In the genomic region with DNA sequence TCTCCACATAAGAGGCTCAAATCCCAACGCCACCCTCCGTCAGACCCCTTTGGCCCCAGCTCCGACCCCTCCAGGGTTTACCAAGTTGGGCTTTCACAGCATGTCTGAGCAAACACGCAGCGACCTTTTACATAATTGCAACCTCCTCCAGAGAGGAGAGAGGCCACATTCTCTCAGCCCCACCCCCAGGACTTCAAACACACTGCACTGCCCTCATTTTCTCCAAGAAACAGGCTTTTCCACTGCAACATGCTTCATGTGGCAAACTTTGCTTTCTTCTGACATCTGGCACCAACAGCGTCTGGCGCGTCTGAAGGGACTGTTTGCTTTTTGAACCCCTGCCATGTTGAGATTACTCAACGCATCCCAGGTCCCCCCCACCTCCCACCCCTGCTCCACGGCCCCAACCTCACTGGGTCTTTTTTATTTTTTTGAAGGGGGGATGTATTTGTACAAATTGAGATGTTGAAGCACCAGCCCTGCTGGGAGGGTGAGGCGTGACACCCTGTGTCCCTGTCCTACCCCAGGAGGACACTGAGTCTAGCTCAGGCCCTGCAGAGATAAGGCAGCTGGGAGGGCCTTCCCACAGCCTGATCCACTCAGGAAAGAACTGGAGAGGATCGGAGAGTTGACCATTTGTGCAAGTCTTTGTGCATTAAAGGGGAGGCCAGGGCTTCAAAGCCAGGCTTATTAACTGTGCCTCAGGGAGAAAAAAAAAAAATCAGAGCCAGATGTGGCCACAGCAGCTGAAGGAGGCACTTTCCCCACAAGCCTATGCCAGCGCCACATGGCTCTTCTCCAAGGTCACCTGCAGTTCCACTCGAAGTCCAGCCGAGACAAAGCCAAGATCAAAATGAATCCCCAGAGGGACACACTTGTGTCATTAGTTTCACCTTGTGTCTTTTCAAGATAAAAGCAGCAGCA, we compare ENCODE assay signal across 10 cellular contexts. TPM values are rescaled to one million over a fixed set of nuclear protein-coding genes. Genes with fewer than 3 reads are reported as not detected.
DNase-seq lines count a peak whose midpoint lies in the region; ATAC-seq and TF ChIP-seq lines count a peak whose summit lies in the region.
"Had no signal": no experiment of that assay in that cellular context is flagged by ENCODE, and none has a peak within 500 bp of the region (broad histone marks: within the 10 kb centered on the region; RNA-seq: fewer than 3 reads in every experiment).

No MANE protein-coding gene starts in this region.

- peak; percentile 73 for ATAC-seq in Right ventricle myocardium superior (ENCODE audit: poor library complexity)
- no peak for ATAC-seq in HG02678 (IDR thresholded peaks at IDR 0.05; ENCODE audit: unreplicated experiment)
- ATAC-seq in HG03521 (IDR thresholded peaks at IDR 0.05; ENCODE audit: unreplicated experiment) = no peak
- ATAC-seq: activated T-helper 17 cell treated with anti-CD3 and anti-CD28 coated beads, Interleukin-2, amount 50 U/mL, for 72 hours had no signal

- no peak for TF ChIP-seq CTCF in GM20000 (IDR thresholded peaks at IDR 0.05; ENCODE audit: extremely low read depth, missing control alignments)

- intact Hi-C loops in Right ventricle myocardium superior (cut with DNase I) = no loop called here
- intact Hi-C loops in posterior vena cava (cut with DNase I) = no loop called here

- peak; percentile 77 for DNase-seq in DMS79 treated with DMSO at 0.1 percent for 48 hours (lab: John Stamatoyannopoulos, UW)
- peak; percentile 49 for DNase-seq in RPMI7951 (ENCODE audit: low read depth)
- peak; percentile 74 for DNase-seq in Right ventricle myocardium superior
- DNase-seq in posterior vena cava (ENCODE audit: low spot score) = peak; percentile 89
- DNase-seq in NOMO-1 treated with DMSO at 0.1 percent for 48 hours (lab: John Stamatoyannopoulos, UW; ENCODE audit: unreplicated experiment) = no peak
- no peak for DNase-seq in GM20000 (ENCODE audit: low spot score)
- DNase-seq: NCI-H1436 had no signal

RNA-seq across cellular contexts. Expression of a gene that starts 29.7 kb away (rescaled TPM):
- 3.1 and 4.9 TPM in 2 replicates for total RNA-seq in RPMI7951 (2014; rRNA removed; shearing (Covaris generic))
- total RNA-seq in Right ventricle myocardium superior = 20.7 TPM
- total RNA-seq in posterior vena cava = 10 to 100 TPM; 21.2 to 23.5 TPM

Comparison
In these comparisons a context has a peak if more than half of its experiments do, and no peak if none do; other contexts are left out.
1. DNase-seq: peak in DMS79 treated with DMSO at 0.1 percent for 48 hours (single experiment), RPMI7951 (single experiment), Right ventricle myocardium superior (single experiment) and posterior vena cava (single experiment); none in NOMO-1 treated with DMSO at 0.1 percent for 48 hours (single experiment) and GM20000 (single experiment).